15 cellular contexts compared by ENCODE assay signal in genomic region chr7:120995659-120996058, GRCh38. TPM values are rescaled to one million over a fixed set of nuclear protein-coding genes. Genes with fewer than 3 reads are reported as not detected.
DNase-seq lines count a peak whose midpoint lies in the region; ATAC-seq and TF ChIP-seq lines count a peak whose summit lies in the region.
"Had no signal": no experiment of that assay in that cellular context is flagged by ENCODE, and none has a peak within 500 bp of the region (broad histone marks: within the 10 kb centered on the region; RNA-seq: fewer than 3 reads in every experiment).

No MANE protein-coding gene starts in this region.

- DNase-seq in KBM-7 (peak; percentile 69), RPMI8226 (peak; percentile 90), NCI-H526 treated with DMSO at 0.1 percent for 48 hours (lab: John Stamatoyannopoulos, UW) (no peak), mucosa of descending colon (no peak), natural killer cell (no peak)
- DNase-seq: activated CD4-positive, alpha-beta T cell treated with anti-CD3 and anti-CD28 coated beads for 48 hours; activated CD8-positive, alpha-beta memory T cell treated with anti-CD3 and anti-CD28 coated beads, Interleukin-2, amount 10 ng/mL, durations not matched to agents 7 days and 5 days had no signal

- H3K4me1 Mint-ChIP-seq in natural killer cell = peaks cover 0 to 5% of the 10 kb centered on the region in 2 donors

- H3K9me3 Mint-ChIP-seq in natural killer cell = no peaks in the 10 kb centered on the region
- H3K9me3 Mint-ChIP-seq: activated T-helper 2 cell treated with anti-CD3 and anti-CD28 coated beads, Interferon-gamma antibody, Interleukin-2, Interleukin-4, amounts not matched to agents 10 μg/mL and 5 μg/mL and 100 μg/mL, durations not matched to agents 14 hours and 24 hours and 36 hours; CD8-positive, alpha-beta T cell had no signal

- H3K27ac ChIP-seq in BLaER1 treated with 17β-estradiol and CSF1 and Interleukin-3, amounts not matched to agents 10 nM and 100 nM = peak overlapping the region in 9 of 11 experiments; percentile 50 to 78 (median 69); a peak in 18 of 22 replicates
- H3K27ac ChIP-seq in neutrophil = peak overlapping the region; percentile 75
- H3K27ac ChIP-seq: adrenal gland, cardiac muscle cell, prostate gland had no signal

- no peaks in the 10 kb centered on the region for H3K36me3 Mint-ChIP-seq in natural killer cell
- H3K36me3 Mint-ChIP-seq: activated CD8-positive, alpha-beta memory T cell treated with anti-CD3 and anti-CD28 coated beads, Interleukin-2, amount 10 ng/mL, durations not matched to agents 7 days and 5 days; CD8-positive, alpha-beta T cell had no signal

- H3K9me3 ChIP-seq in BLaER1 treated with 17β-estradiol and CSF1 and Interleukin-3, amounts not matched to agents 10 nM and 100 nM (replicated peaks in 1 of 11) = no peaks in the 10 kb centered on the region
- no peaks in the 10 kb centered on the region for H3K9me3 ChIP-seq in neutrophil
- no peaks in the 10 kb centered on the region for H3K9me3 ChIP-seq in mucosa of descending colon
- H3K9me3 ChIP-seq: adrenal gland, prostate gland had no signal

- peaks cover 40 to 71% (median 57%) of the 10 kb centered on the region in 10 experiments for H3K4me1 ChIP-seq in BLaER1 treated with 17β-estradiol and CSF1 and Interleukin-3, amounts not matched to agents 10 nM and 100 nM
- H3K4me1 ChIP-seq in neutrophil (ENCODE audit: control insufficient read depth in 1 of 2, insufficient read depth in 1 of 2, low read depth in 1 of 2, low read length in 1 of 2) = peaks cover 30 to 43% of the 10 kb centered on the region in 2 experiments
- no peaks in the 10 kb centered on the region for H3K4me1 ChIP-seq in mucosa of descending colon (ENCODE audit: low read depth)
- H3K4me1 ChIP-seq: prostate gland had no signal

- in situ Hi-C loops in KBM-7 (cut with MboI; ENCODE audit: low pct_unique_long_range_greater_than_20kb, low sequenced_read_pairs) = no loop called here

- H3K9ac ChIP-seq in BLaER1 treated with 17β-estradiol and CSF1 and Interleukin-3, amounts not matched to agents 10 nM and 100 nM = peak overlapping the region in 6 of 11 experiments; percentile 2 to 54 (median 39); a peak in 5 of 22 replicates

- H3K4me2 ChIP-seq in BLaER1 treated with 17β-estradiol and CSF1 and Interleukin-3, amounts not matched to agents 10 nM and 100 nM = peak overlapping the region; percentile 67 to 94 (median 83)

- H3K36me3 ChIP-seq in BLaER1 treated with 17β-estradiol and CSF1 and Interleukin-3, amounts not matched to agents 10 nM and 100 nM = no peaks in the 10 kb centered on the region
- H3K36me3 ChIP-seq in neutrophil = no peaks in the 10 kb centered on the region
- H3K36me3 ChIP-seq in mucosa of descending colon (ENCODE audit: low read depth) = no peaks in the 10 kb centered on the region
- H3K36me3 ChIP-seq: adrenal gland, cardiac muscle cell, prostate gland had no signal

- H3K4me3 Mint-ChIP-seq in natural killer cell = no peak overlapping the region
- H3K4me3 Mint-ChIP-seq: activated CD8-positive, alpha-beta memory T cell treated with anti-CD3 and anti-CD28 coated beads, Interleukin-2, amount 10 ng/mL, durations not matched to agents 7 days and 5 days; CD8-positive, alpha-beta T cell had no signal

- H4K20me1 ChIP-seq in BLaER1 treated with 17β-estradiol and CSF1 and Interleukin-3, amounts not matched to agents 10 nM and 100 nM = peaks cover 0 to 8% (median 0%) of the 10 kb centered on the region in 11 experiments; a peak in 3 of 22 replicates

- H3K27me3 ChIP-seq in BLaER1 treated with 17β-estradiol and CSF1 and Interleukin-3, amounts not matched to agents 10 nM and 100 nM = peaks cover 2 to 21% (median 9%) of the 10 kb centered on the region in 11 experiments; a peak in 20 of 22 replicates
- peaks cover 48% of the 10 kb centered on the region for H3K27me3 ChIP-seq in neutrophil
- H3K27me3 ChIP-seq: adrenal gland, cardiac muscle cell had no signal

- intact Hi-C loops in mucosa of descending colon (cut with DNase I, micrococcal nuclease) (no loop called here), natural killer cell (cut with micrococcal nuclease) (no loop called here)

- no peak overlapping the region for H3K27ac Mint-ChIP-seq in natural killer cell
- H3K27ac Mint-ChIP-seq: activated CD8-positive, alpha-beta memory T cell treated with anti-CD3 and anti-CD28 coated beads, Interleukin-2, amount 10 ng/mL, durations not matched to agents 7 days and 5 days; activated T-helper 2 cell treated with anti-CD3 and anti-CD28 coated beads, Interferon-gamma antibody, Interleukin-2, Interleukin-4, amounts not matched to agents 10 μg/mL and 5 μg/mL and 100 μg/mL, durations not matched to agents 14 hours and 24 hours and 36 hours; CD8-positive, alpha-beta T cell had no signal

- ATAC-seq in mucosa of descending colon (no peak), GM21723 (IDR thresholded peaks at IDR 0.05; ENCODE audit: unreplicated experiment) (no peak), natural killer cell (no peak)
- ATAC-seq: activated CD8-positive, alpha-beta memory T cell treated with anti-CD3 and anti-CD28 coated beads, Interleukin-2, amount 10 ng/mL, durations not matched to agents 7 days and 5 days had no signal

- H3K27me3 Mint-ChIP-seq in natural killer cell (ENCODE audit: low read depth in 2 of 2) = peaks cover 18 to 44% of the 10 kb centered on the region in 2 donors

- no peak overlapping the region; a peak in 1 of 20 replicates for H3K4me3 ChIP-seq in BLaER1 treated with 17β-estradiol and CSF1 and Interleukin-3, amounts not matched to agents 10 nM and 100 nM
- H3K4me3 ChIP-seq in neutrophil (ENCODE audit: low read depth in 1 of 2, low read length in 1 of 2) = no peak overlapping the region
- H3K4me3 ChIP-seq in mucosa of descending colon = no peak overlapping the region
- H3K4me3 ChIP-seq: adrenal gland, cardiac muscle cell, prostate gland had no signal

- TF ChIP-seq CTCF in neutrophil (IDR thresholded peaks at IDR 0.05) (no peak), mucosa of descending colon (IDR thresholded peaks at IDR 0.05) (no peak), natural killer cell (IDR thresholded peaks at IDR 0.05) (no peak)

RNA-seq across cellular contexts. Expression of gene CPED1, which starts 7.1 kb away (rescaled TPM):
- total RNA-seq in mucosa of descending colon = 10 to 100 TPM in 1 of 3 donors, 1 to 10 TPM in 2; 6.5 to 67.7 (median 8.8) TPM
- 1 to 10 TPM in 1 of 3 donors, under 1 TPM in 2; 0.50 to 1.3 (median 0.96) TPM for total RNA-seq in natural killer cell
- total RNA-seq: activated T-helper 2 cell treated with anti-CD3 and anti-CD28 coated beads, Interferon-gamma antibody, Interleukin-2, Interleukin-4, amounts not matched to agents 10 μg/mL and 5 μg/mL and 100 μg/mL, durations not matched to agents 14 hours and 24 hours and 36 hours; CD8-positive, alpha-beta T cell had no signal

RNA-seq across cellular contexts. Expression of gene ING3, which starts 45.1 kb away (rescaled TPM):
- total RNA-seq in mucosa of descending colon = 10 to 100 TPM; 18.2 to 21.7 (median 20.7) TPM
- total RNA-seq in natural killer cell = 10 to 100 TPM; 45.7 to 56.2 (median 50.1) TPM

Comparison
In these comparisons a context has a peak if more than half of its experiments do, and no peak if none do; other contexts are left out.
1. DNase-seq: peak in KBM-7 (single experiment) and RPMI8226 (single experiment); none in NCI-H526 treated with DMSO at 0.1 percent for 48 hours (single experiment), mucosa of descending colon (0 of 3) and natural killer cell (single experiment).